1 cellular context compared by ENCODE assay signal in genomic region chr17:1830288-1830687, GRCh38.
TF ChIP-seq lines count a peak whose summit lies in the region.

No MANE protein-coding gene starts in this region.

TF ChIP-seq in GM12878, 131 proteins besides CTCF, POLR2A, EP300 and RAD21 (continued from another document):
- no peak for TF ChIP-seq ZBTB11 (CRISPR knock-in tag; IDR thresholded peaks at IDR 0.05)
- TF ChIP-seq YY1 (IDR thresholded peaks at IDR 0.05; ENCODE audit: low read depth, low read length), result no peak
- TF ChIP-seq RUNX3 (IDR thresholded peaks at IDR 0.05; ENCODE audit: low read length), result 0 out of 2 replicates have a peak, but pooled peaks have one; percentile 33
- TF ChIP-seq RB1 (IDR thresholded peaks at IDR 0.05; ENCODE audit: borderline replicate concordance), result no peak
- no peak for TF ChIP-seq HDAC6 (IDR thresholded peaks at IDR 0.05; ENCODE audit: unreplicated experiment)
- no peak for TF ChIP-seq KDM1A (IDR thresholded peaks at IDR 0.05; ENCODE audit: borderline replicate concordance)
- no peak for TF ChIP-seq SMAD5 (IDR thresholded peaks at IDR 0.05; ENCODE audit: low read depth)
- TF ChIP-seq CREM (IDR thresholded peaks at IDR 0.05; ENCODE audit: low read depth), result no peak
- no peak for TF ChIP-seq FOXM1 (IDR thresholded peaks at IDR 0.05; ENCODE audit: low read depth, low read length)
- no peak for TF ChIP-seq ZBTB4 (CRISPR knock-in tag; IDR thresholded peaks at IDR 0.05)
- no peak for TF ChIP-seq PBX3 (IDR thresholded peaks at IDR 0.05; ENCODE audit: insufficient replicate concordance, low read depth, low read length)
- TF ChIP-seq ATF7 (IDR thresholded peaks at IDR 0.05; ENCODE audit: low read depth), result no peak
- no peak for TF ChIP-seq ZNF24 (IDR thresholded peaks at IDR 0.05)
- TF ChIP-seq HDAC2 (IDR thresholded peaks at IDR 0.05), result no peak
- no peak for TF ChIP-seq CHD1 (IDR thresholded peaks at IDR 0.05; ENCODE audit: low read depth, low read length)
- no peak for TF ChIP-seq ZNF384 (IDR thresholded peaks at IDR 0.05; ENCODE audit: borderline replicate concordance, low read depth, low read length)
- TF ChIP-seq MEF2B (IDR thresholded peaks at IDR 0.05; ENCODE audit: partially characterized antibody, poor library complexity, severe bottlenecking), result no peak
- TF ChIP-seq SMC3 (IDR thresholded peaks at IDR 0.05; ENCODE audit: borderline replicate concordance, low read length), result no peak
- TF ChIP-seq NBN (IDR thresholded peaks at IDR 0.05), result peak; percentile 62; the same call in 1 of the 2 replicates
- 0 out of 2 replicates have a peak, but pooled peaks have one; percentile 7 for TF ChIP-seq BCL11A (IDR thresholded peaks at IDR 0.05; ENCODE audit: low read depth, low read length)
- TF ChIP-seq MLLT1 (IDR thresholded peaks at IDR 0.05), result no peak
- 0 out of 2 replicates have a peak, but pooled peaks have one; percentile 12 for TF ChIP-seq CBFB (IDR thresholded peaks at IDR 0.05; ENCODE audit: low read depth)
- no peak for TF ChIP-seq TARDBP (IDR thresholded peaks at IDR 0.05; ENCODE audit: borderline replicate concordance)
- TF ChIP-seq YBX1 (IDR thresholded peaks at IDR 0.05), result no peak
- no peak for TF ChIP-seq RELA (IDR thresholded peaks at IDR 0.05; ENCODE audit: borderline replicate concordance, partially characterized antibody)
- no peak for TF ChIP-seq IKZF1 (conservative IDR thresholded peaks at IDR 0.05)
- 0 out of 2 replicates have a peak, but pooled peaks have one; percentile 42 for TF ChIP-seq SPI1 (IDR thresholded peaks at IDR 0.05; ENCODE audit: borderline replicate concordance, insufficient read depth, low read depth, low read length)
- TF ChIP-seq RAD51 (IDR thresholded peaks at IDR 0.05), result no peak
- TF ChIP-seq SUPT20H (IDR thresholded peaks at IDR 0.05; ENCODE audit: borderline replicate concordance, control insufficient read depth, low read depth, low read length), result no peak
- TF ChIP-seq GATAD2B (conservative IDR thresholded peaks at IDR 0.05; ENCODE audit: low read depth), result no peak
- TF ChIP-seq BRCA1 (IDR thresholded peaks at IDR 0.05; ENCODE audit: low read depth, low read length), result no peak
- no peak for TF ChIP-seq WRNIP1 (IDR thresholded peaks at IDR 0.05; ENCODE audit: borderline replicate concordance, low read depth, low read length)
- no peak for TF ChIP-seq EED (IDR thresholded peaks at IDR 0.05; ENCODE audit: low read depth)
- TF ChIP-seq PKNOX1 (IDR thresholded peaks at IDR 0.05), result 0 out of 2 replicates have a peak, but pooled peaks have one; percentile 9
- TF ChIP-seq ZBED1 (IDR thresholded peaks at IDR 0.05; ENCODE audit: borderline replicate concordance), result no peak
- TF ChIP-seq KAT2A (conservative IDR thresholded peaks at IDR 0.05; ENCODE audit: control insufficient read depth, low read depth, low read length), result no peak
- no peak for TF ChIP-seq CHD2 (IDR thresholded peaks at IDR 0.05; ENCODE audit: borderline replicate concordance, low read depth, low read length)
- no peak for TF ChIP-seq TBL1XR1 (IDR thresholded peaks at IDR 0.05; ENCODE audit: low read depth, low read length)
- no peak for TF ChIP-seq MXI1 (IDR thresholded peaks at IDR 0.05; ENCODE audit: low read depth, low read length)
TF ChIP-seq in GM12878: peak in this region for 7.
